ENCODE assay signal across 1 cellular context in the genomic region with DNA sequence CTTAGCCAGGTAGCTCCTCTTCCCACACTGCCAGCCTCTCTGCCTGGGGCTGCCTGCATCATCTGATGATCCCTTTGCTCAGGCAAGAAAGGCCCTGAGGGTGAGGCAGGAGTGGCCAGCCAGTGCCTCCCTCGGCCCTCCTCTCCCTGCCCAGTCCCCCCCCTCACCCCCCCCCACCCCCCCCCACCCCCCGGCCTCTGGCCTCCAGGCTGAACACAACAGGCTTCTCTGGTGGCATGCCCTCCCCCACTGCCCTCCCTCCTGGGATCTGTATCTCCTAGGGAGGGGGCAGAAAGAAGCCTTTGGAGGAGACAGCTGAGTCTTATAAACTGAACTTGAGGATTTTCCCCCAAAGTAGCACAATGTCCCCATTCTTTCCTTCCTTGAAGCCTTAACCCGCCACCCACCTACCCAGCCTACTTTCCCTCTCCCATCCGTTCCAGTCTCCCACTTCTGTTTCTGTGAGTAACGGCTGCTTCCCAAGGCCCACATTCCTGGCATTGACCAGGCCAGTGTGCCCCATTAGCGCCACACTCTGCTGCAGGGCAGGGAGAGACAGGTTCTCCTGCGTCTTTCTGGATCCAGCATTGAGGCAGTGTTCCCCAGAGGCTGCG.
TF ChIP-seq lines count a peak whose summit lies in the region.

No MANE protein-coding gene starts in this region.

TF ChIP-seq in SK-N-SH, 30 proteins besides CTCF, POLR2A, EP300 and RAD21 (continued from another document):
- TF ChIP-seq, protein P1, sequence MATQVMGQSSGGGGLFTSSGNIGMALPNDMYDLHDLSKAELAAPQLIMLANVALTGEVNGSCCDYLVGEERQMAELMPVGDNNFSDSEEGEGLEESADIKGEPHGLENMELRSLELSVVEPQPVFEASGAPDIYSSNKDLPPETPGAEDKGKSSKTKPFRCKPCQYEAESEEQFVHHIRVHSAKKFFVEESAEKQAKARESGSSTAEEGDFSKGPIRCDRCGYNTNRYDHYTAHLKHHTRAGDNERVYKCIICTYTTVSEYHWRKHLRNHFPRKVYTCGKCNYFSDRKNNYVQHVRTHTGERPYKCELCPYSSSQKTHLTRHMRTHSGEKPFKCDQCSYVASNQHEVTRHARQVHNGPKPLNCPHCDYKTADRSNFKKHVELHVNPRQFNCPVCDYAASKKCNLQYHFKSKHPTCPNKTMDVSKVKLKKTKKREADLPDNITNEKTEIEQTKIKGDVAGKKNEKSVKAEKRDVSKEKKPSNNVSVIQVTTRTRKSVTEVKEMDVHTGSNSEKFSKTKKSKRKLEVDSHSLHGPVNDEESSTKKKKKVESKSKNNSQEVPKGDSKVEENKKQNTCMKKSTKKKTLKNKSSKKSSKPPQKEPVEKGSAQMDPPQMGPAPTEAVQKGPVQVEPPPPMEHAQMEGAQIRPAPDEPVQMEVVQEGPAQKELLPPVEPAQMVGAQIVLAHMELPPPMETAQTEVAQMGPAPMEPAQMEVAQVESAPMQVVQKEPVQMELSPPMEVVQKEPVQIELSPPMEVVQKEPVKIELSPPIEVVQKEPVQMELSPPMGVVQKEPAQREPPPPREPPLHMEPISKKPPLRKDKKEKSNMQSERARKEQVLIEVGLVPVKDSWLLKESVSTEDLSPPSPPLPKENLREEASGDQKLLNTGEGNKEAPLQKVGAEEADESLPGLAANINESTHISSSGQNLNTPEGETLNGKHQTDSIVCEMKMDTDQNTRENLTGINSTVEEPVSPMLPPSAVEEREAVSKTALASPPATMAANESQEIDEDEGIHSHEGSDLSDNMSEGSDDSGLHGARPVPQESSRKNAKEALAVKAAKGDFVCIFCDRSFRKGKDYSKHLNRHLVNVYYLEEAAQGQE (IDR thresholded peaks at IDR 0.05; ENCODE audit: low read depth, low read length) = no peak
- TF ChIP-seq RXRA (IDR thresholded peaks at IDR 0.05; ENCODE audit: borderline replicate concordance, low read depth) (no peak), POLR2AphosphoS5 (IDR thresholded peaks at IDR 0.05; ENCODE audit: low read depth, low read length) (no peak), MXI1 (IDR thresholded peaks at IDR 0.05; ENCODE audit: low read depth, low read length) (no peak), GATA2 (CRISPR knock-in tag; IDR thresholded peaks at IDR 0.05) (no peak), NFIC (IDR thresholded peaks at IDR 0.05; ENCODE audit: borderline replicate concordance) (no peak)
- TF ChIP-seq, protein P2, sequence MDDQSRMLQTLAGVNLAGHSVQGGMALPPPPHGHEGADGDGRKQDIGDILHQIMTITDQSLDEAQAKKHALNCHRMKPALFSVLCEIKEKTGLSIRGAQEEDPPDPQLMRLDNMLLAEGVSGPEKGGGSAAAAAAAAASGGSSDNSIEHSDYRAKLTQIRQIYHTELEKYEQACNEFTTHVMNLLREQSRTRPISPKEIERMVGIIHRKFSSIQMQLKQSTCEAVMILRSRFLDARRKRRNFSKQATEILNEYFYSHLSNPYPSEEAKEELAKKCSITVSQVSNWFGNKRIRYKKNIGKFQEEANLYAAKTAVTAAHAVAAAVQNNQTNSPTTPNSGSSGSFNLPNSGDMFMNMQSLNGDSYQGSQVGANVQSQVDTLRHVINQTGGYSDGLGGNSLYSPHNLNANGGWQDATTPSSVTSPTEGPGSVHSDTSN (IDR thresholded peaks at IDR 0.05) = no peak
- TF ChIP-seq, protein P3, sequence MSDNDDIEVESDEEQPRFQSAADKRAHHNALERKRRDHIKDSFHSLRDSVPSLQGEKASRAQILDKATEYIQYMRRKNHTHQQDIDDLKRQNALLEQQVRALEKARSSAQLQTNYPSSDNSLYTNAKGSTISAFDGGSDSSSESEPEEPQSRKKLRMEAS (IDR thresholded peaks at IDR 0.05; ENCODE audit: low read depth) = no peak
TF ChIP-seq in SK-N-SH: peak in this region for 0.
